ENCODE assay signal across 8 cellular contexts in genomic region chr19:11130824-11131455, GRCh38. TPM values are rescaled to one million over a fixed set of nuclear protein-coding genes. Genes with fewer than 3 reads are reported as not detected.
DNase-seq lines count a peak whose midpoint lies in the region; ATAC-seq and TF ChIP-seq lines count a peak whose summit lies in the region.

No MANE protein-coding gene starts in this region.

- no peaks in the 10 kb centered on the region for H3K9me2 ChIP-seq in SU-DHL-6 (replicated peaks; ENCODE audit: insufficient read depth, low read length)

- peaks cover 75% of the 10 kb centered on the region for H3K36me3 ChIP-seq in MG63
- H3K36me3 ChIP-seq in SU-DHL-6 (ENCODE audit: low read length) = peaks cover 19% of the 10 kb centered on the region
- H3K36me3 ChIP-seq in adipocyte (ENCODE audit: control insufficient read depth, insufficient read depth, low read length, severe bottlenecking) = peaks cover 77% of the 10 kb centered on the region
- peaks cover 0 to 74% (median 58%) of the 10 kb centered on the region in 9 donors for H3K36me3 ChIP-seq in heart left ventricle
- H3K36me3 ChIP-seq in aorta (ENCODE audit: control insufficient read depth in 1 of 2, insufficient read depth in 2 of 2, low read length in 1 of 2) = no peaks in the 10 kb centered on the region

- no peak overlapping the region for H2AFZ ChIP-seq in SU-DHL-6 (ENCODE audit: low read depth, low read length, severe bottlenecking)

- no peaks in the 10 kb centered on the region for H3K79me2 ChIP-seq in SU-DHL-6 (ENCODE audit: insufficient read depth, low read length)

- H4K20me1 ChIP-seq in SU-DHL-6 (ENCODE audit: low read depth, low read length) = no peaks in the 10 kb centered on the region

- no peak for TF ChIP-seq POLR2A in heart left ventricle (IDR thresholded peaks at IDR 0.05)

- ATAC-seq in heart left ventricle = peak; percentile 66 to 86 (median 82)
- ATAC-seq in aorta (ENCODE audit: low FRiP score) = peak; percentile 89
- ATAC-seq in GM19452 (IDR thresholded peaks at IDR 0.05; ENCODE audit: unreplicated experiment) = no peak

- intact Hi-C loops in heart left ventricle (cut with DNase I) = loop anchor here in 5 of 10 donors (2.0 to 10.0 kb wide), 6 partner anchors 94 to 304 kb away; partner anchors contain the start of genes ODAD3 (in 1 of the 5) and PRKCSH (in 1 of the 5)
- intact Hi-C loops in aorta (cut with DNase I) = loop anchor here (2.0 to 10.0 kb wide), 3 partner anchors 92 to 314 kb away; no protein-coding TSS in a partner anchor

- 43 to 48% (median 43%) methylated on average over 19 of the region's 19 CpGs for WGBS in heart left ventricle, 4 donors
- WGBS in aorta, 2 donors = 47 to 48% methylated on average over 19 of the region's 19 CpGs

- H3F3A ChIP-seq in SU-DHL-6 (ENCODE audit: insufficient read depth) = peaks cover 21% of the 10 kb centered on the region

- no peak overlapping the region for H3K27ac ChIP-seq in SU-DHL-6 (ENCODE audit: low read depth, low read length)
- H3K27ac ChIP-seq in heart left ventricle = peak overlapping the region; percentile 4 to 76 (median 57)
- no peak overlapping the region for H3K27ac ChIP-seq in aorta (ENCODE audit: low read depth in 1 of 2, low read length in 2 of 2)

- no peak overlapping the region for H3K4me2 ChIP-seq in SU-DHL-6 (ENCODE audit: low read depth, low read length, poor library complexity, severe bottlenecking)

- peak; percentile 94 for DNase-seq in DMS53 treated with DMSO at 0.1 percent for 48 hours (lab: John Stamatoyannopoulos, UW; ENCODE audit: unreplicated experiment)
- DNase-seq in MG63 = peak; percentile 73
- DNase-seq in adipocyte (ENCODE audit: low read depth) = peak; percentile 78
- peak; percentile 83 to 87 (median 83) for DNase-seq in heart left ventricle
- DNase-seq in putamen (ENCODE audit: low spot score) = peak; percentile 36
- DNase-seq in aorta = peak; percentile 86 to 94

- H3K9ac ChIP-seq in SU-DHL-6 (ENCODE audit: low read length) (no peak overlapping the region), adipocyte (ENCODE audit: low read length) (peak overlapping the region; percentile 5)

- H3K27me3 ChIP-seq in MG63 = no peaks in the 10 kb centered on the region
- no peaks in the 10 kb centered on the region for H3K27me3 ChIP-seq in SU-DHL-6 (ENCODE audit: low read length)
- H3K27me3 ChIP-seq in adipocyte (replicated peaks; ENCODE audit: control insufficient read depth, insufficient read depth, low read length) = no peaks in the 10 kb centered on the region
- no peaks in the 10 kb centered on the region for H3K27me3 ChIP-seq in heart left ventricle
- H3K27me3 ChIP-seq in aorta (ENCODE audit: control insufficient read depth in 1 of 2, insufficient read depth in 2 of 2, low read length in 1 of 2) = no peaks in the 10 kb centered on the region

- no peak overlapping the region for H3K4me3 ChIP-seq in MG63
- H3K4me3 ChIP-seq in SU-DHL-6 (ENCODE audit: insufficient read depth, low read length, poor library complexity, severe bottlenecking) = no peak overlapping the region
- no peak overlapping the region for H3K4me3 ChIP-seq in adipocyte (ENCODE audit: low read length)
- no peak overlapping the region for H3K4me3 ChIP-seq in heart left ventricle
- no peak overlapping the region for H3K4me3 ChIP-seq in aorta (ENCODE audit: low read length in 2 of 2)

- H3K4me1 ChIP-seq in adipocyte (ENCODE audit: control insufficient read depth, insufficient read depth, low read length) (peaks cover 3% of the 10 kb centered on the region), heart left ventricle (peaks cover 0 to 25% (median 11%) of the 10 kb centered on the region in 12 donors), aorta (ENCODE audit: control insufficient read depth in 1 of 2, insufficient read depth in 2 of 2, low read length in 2 of 2) (no peaks in the 10 kb centered on the region)

- peak; percentile 50 for TF ChIP-seq CTCF in SU-DHL-6 (IDR thresholded peaks at IDR 0.05; ENCODE audit: insufficient read depth, low read length, poor library complexity, severe bottlenecking)
- peak; percentile 79 to 96 (median 88) for TF ChIP-seq CTCF in heart left ventricle (IDR thresholded peaks at IDR 0.05)

- H3K9me3 ChIP-seq in MG63 (no peaks in the 10 kb centered on the region), SU-DHL-6 (ENCODE audit: insufficient read depth, low read length) (no peaks in the 10 kb centered on the region), adipocyte (ENCODE audit: control insufficient read depth, low read length) (no peaks in the 10 kb centered on the region), heart left ventricle (no peaks in the 10 kb centered on the region), aorta (ENCODE audit: control insufficient read depth, low read length) (no peaks in the 10 kb centered on the region)

RNA-seq across cellular contexts. Expression of gene SPC24, which starts 24.6 kb away (rescaled TPM):
- total RNA-seq in MG63 (2014; rRNA removed; shearing (Covaris generic); ENCODE audit: low replicate concordance) = 69.7 and 113 TPM in 2 replicates
- total RNA-seq in heart left ventricle = 10 to 100 TPM in 1 of 9 donors, 1 to 10 TPM in 8; 1.7 to 10.7 (median 5.2) TPM
- 1 to 10 TPM; 1.4 to 3.0 TPM for polyA plus RNA-seq in heart left ventricle
- 1 to 10 TPM; 1.1 to 2.9 TPM for total RNA-seq in aorta
- polyA plus RNA-seq in aorta = 1 to 10 TPM in 1 of 2 donors, under 1 TPM in 1; 0.43 to 1.0 TPM

RNA-seq across cellular contexts. Expression of gene LDLR, which starts 41.7 kb away (rescaled TPM):
- total RNA-seq in MG63 (2014; rRNA removed; shearing (Covaris generic); ENCODE audit: low replicate concordance) = 23.5 and 32.0 TPM in 2 replicates
- total RNA-seq in heart left ventricle (10 to 100 TPM in 8 of 9 donors, 1 to 10 TPM in 1; 4.3 to 30.9 (median 19.0) TPM), aorta (10 to 100 TPM; 50.4 to 94.0 TPM)
- polyA plus RNA-seq in heart left ventricle (10 to 100 TPM in 1 of 2 donors, 1 to 10 TPM in 1; 4.5 to 45.9 TPM), aorta (1 to 10 TPM; 3.4 to 9.5 TPM)

Comparison
In these comparisons a context has a peak if more than half of its experiments do, and no peak if none do; other contexts are left out.
1. DNase-seq: peak in every context shown above with its lines; median percentile 94 in DMS53 treated with DMSO at 0.1 percent for 48 hours; 90 in aorta; 83 in heart left ventricle; 78 in adipocyte; 73 in MG63; 36 in putamen.
2. H3K27ac ChIP-seq: peak in heart left ventricle (12 of 12); none in SU-DHL-6 (single experiment) and aorta (0 of 2).